In genomic region chr12:55925870-55926737, GRCh38 we compare ENCODE assay signal across 8 cellular contexts. TPM values are rescaled to one million over a fixed set of nuclear protein-coding genes. Genes with fewer than 3 reads are reported as not detected.
DNase-seq lines count a peak whose midpoint lies in the region; ATAC-seq and TF ChIP-seq lines count a peak whose summit lies in the region.

No MANE protein-coding gene starts in this region.

- ATAC-seq in GM21786 (IDR thresholded peaks at IDR 0.05; ENCODE audit: unreplicated experiment) (peak; percentile 1), HG02571 (IDR thresholded peaks at IDR 0.05; ENCODE audit: unreplicated experiment) (no peak)
- no peak for ATAC-seq in activated CD4-positive, CD25-positive, alpha-beta regulatory T cell treated with anti-CD3 and anti-CD28 coated beads, Interleukin-2, amount 50 U/mL, for 24 hours

- H3K36me3 ChIP-seq in OCI-LY7 (ENCODE audit: insufficient read depth, low read length): peaks cover 46% of the 10 kb centered on the region
- H3K36me3 ChIP-seq in effector memory CD4-positive, alpha-beta T cell (ENCODE audit: control insufficient read depth, insufficient read depth, low read length): peaks cover 9% of the 10 kb centered on the region
- peaks cover 16% of the 10 kb centered on the region for H3K36me3 ChIP-seq in neuron (ENCODE audit: insufficient read depth, low read length)

- TSS peak; percentile 63 for BruUV-seq in OCI-LY7 (replicated peaks; lab: Mats Ljungman, UMichigan)

- H3K4me1 ChIP-seq in OCI-LY7 (ENCODE audit: insufficient read depth, low read length, poor library complexity, severe bottlenecking): peaks cover 60% of the 10 kb centered on the region
- peaks cover 19% of the 10 kb centered on the region for H3K4me1 ChIP-seq in effector memory CD4-positive, alpha-beta T cell (ENCODE audit: control insufficient read depth, insufficient read depth, low read length, poor library complexity, severe bottlenecking)
- H3K4me1 ChIP-seq in neuron (ENCODE audit: insufficient read depth, low read length): peaks cover 19% of the 10 kb centered on the region

- peaks cover 72% of the 10 kb centered on the region for H3K79me2 ChIP-seq in OCI-LY7 (ENCODE audit: insufficient read depth, low read depth, low read length)

- DNase-seq in OCI-LY7 (ENCODE audit: low spot score) (peak; percentile 48), RPMI8226 (no peak), iPS-NIHi7 (ENCODE audit: extremely low spot score) (no peak)
- DNase-seq in effector memory CD4-positive, alpha-beta T cell: no peak

- H3K27me3 ChIP-seq in effector memory CD4-positive, alpha-beta T cell (replicated peaks; ENCODE audit: control insufficient read depth, insufficient read depth, low read length, poor library complexity, severe bottlenecking): no peaks in the 10 kb centered on the region
- no peaks in the 10 kb centered on the region for H3K27me3 ChIP-seq in neuron (ENCODE audit: insufficient read depth, low read length)

- H3K9me2 ChIP-seq in OCI-LY7 (ENCODE audit: insufficient read depth, low read length): no peaks in the 10 kb centered on the region

- CTCF ChIA-PET in OCI-LY7 (lab: Charles Lee; ENCODE audit: unreplicated experiment): interaction anchor here (1.0 to 1.4 kb wide), 5 partner anchors 10 to 188 kb away, joined by 3 to 7 read pairs (median 3); no protein-coding TSS in a partner anchor

- TF ChIP-seq CTCF in OCI-LY7 (conservative IDR thresholded peaks at IDR 0.05; ENCODE audit: low read length): no peak

- intact Hi-C loops in OCI-LY7 (cut with micrococcal nuclease; ENCODE audit: unreplicated experiment): loop anchor here (1.0 to 5.0 kb wide), 3 partner anchors 14 to 761 kb away; partner anchors contain the start of gene PTGES3

- 0 out of 2 replicates have a peak, but pooled peaks cover 4% of the 10 kb centered on the region for H4K20me1 ChIP-seq in OCI-LY7 (ENCODE audit: insufficient read depth, low read length)

- H3K9me3 ChIP-seq in OCI-LY7 (ENCODE audit: low read length) (no peaks in the 10 kb centered on the region), neuron (ENCODE audit: low read length) (no peaks in the 10 kb centered on the region)
- no peaks in the 10 kb centered on the region for H3K9me3 ChIP-seq in effector memory CD4-positive, alpha-beta T cell (ENCODE audit: control insufficient read depth, low read length)

- no peak overlapping the region; the same call in 1 of the 2 replicates for H2AFZ ChIP-seq in OCI-LY7 (ENCODE audit: low read length)
- peak overlapping the region; percentile 76 for H2AFZ ChIP-seq in neuron (ENCODE audit: low read depth, low read length)

- H3K4me3 ChIP-seq in OCI-LY7 (ENCODE audit: low read depth, low read length, poor library complexity, severe bottlenecking) (peak overlapping the region; percentile 82), neuron (ENCODE audit: low read length) (peak overlapping the region; percentile 91)
- H3K4me3 ChIP-seq in effector memory CD4-positive, alpha-beta T cell (ENCODE audit: insufficient read depth, low read depth, low read length, poor library complexity, severe bottlenecking): peak overlapping the region; percentile 95

- POLR2A ChIA-PET in OCI-LY7 (lab: Charles Lee): interaction anchor here (0.6 to 5.0 kb wide), 13 partner anchors 8 to 220 kb away, joined by 3 to 49 read pairs (median 6); partner anchors contain the start of genes DNAJC14, ORMDL2, RAB5B and SARNP

- H3K27ac ChIP-seq in OCI-LY7 (ENCODE audit: low read depth, low read length, poor library complexity, severe bottlenecking): peak overlapping the region; percentile 99
- peak overlapping the region; percentile 90 for H3K27ac ChIP-seq in effector memory CD4-positive, alpha-beta T cell (ENCODE audit: insufficient read depth, low read length, poor library complexity, severe bottlenecking)

- H3K4me2 ChIP-seq in OCI-LY7 (ENCODE audit: low read length): peak overlapping the region; percentile 93

RNA-seq across cellular contexts. Expression of gene PYM1, which starts 1.6 kb away (rescaled TPM):
- 88.5 and 97.2 TPM in 2 replicates for total RNA-seq in OCI-LY7 (2014; rRNA removed; shearing (Covaris generic))
- 82.7 and 88.5 TPM in 2 replicates for total RNA-seq in OCI-LY7 (2022)

RNA-seq across cellular contexts. Expression of gene DGKA, which starts 4.9 kb away (rescaled TPM):
- 106 and 144 TPM in 2 replicates for total RNA-seq in OCI-LY7 (2014; rRNA removed; shearing (Covaris generic))
- total RNA-seq in OCI-LY7 (2022): 170 and 216 TPM in 2 replicates

RNA-seq across cellular contexts. Expression of gene PMEL, which starts 39.7 kb away (rescaled TPM):
- 0.49 and 1.4 TPM in 2 replicates for total RNA-seq in OCI-LY7 (2014; rRNA removed; shearing (Covaris generic))
- total RNA-seq in OCI-LY7 (2022): 2.4 and 3.0 TPM in 2 replicates

RNA-seq across cellular contexts. Expression of gene CDK2, which starts 40.5 kb away (rescaled TPM):
- total RNA-seq in OCI-LY7 (2014; rRNA removed; shearing (Covaris generic)): 57.8 and 68.1 TPM in 2 replicates
- total RNA-seq in OCI-LY7 (2022): 80.9 and 81.4 TPM in 2 replicates

RNA-seq across cellular contexts. Expression of gene RAB5B, which starts 47.8 kb away (rescaled TPM):
- total RNA-seq in OCI-LY7 (2014; rRNA removed; shearing (Covaris generic)): 21.6 and 21.8 TPM in 2 replicates
- 47.2 and 50.5 TPM in 2 replicates for total RNA-seq in OCI-LY7 (2022)
